Comparison of ENCODE assay signal across 33 cellular contexts in the genomic region with DNA sequence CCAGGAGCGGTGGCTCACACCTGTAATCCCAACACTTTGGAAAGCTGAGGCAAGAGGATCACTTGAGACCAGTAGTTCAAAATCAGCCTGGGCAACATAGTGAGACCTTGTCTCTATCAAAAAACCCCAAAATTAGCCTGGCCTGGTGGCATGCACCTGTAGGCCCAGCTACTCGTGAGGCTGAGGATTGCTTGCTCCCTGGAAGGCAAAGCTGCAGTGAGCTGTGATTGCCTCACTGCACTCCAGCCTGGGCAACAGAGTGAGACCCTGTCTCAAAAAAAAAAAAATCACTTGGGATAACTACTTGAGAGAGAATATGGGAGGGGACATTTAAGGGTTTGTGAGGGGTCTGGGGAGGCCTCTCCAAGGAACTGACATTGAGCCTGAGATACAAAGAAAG.
"Had no signal": no experiment of that assay in that cellular context is flagged by ENCODE, and none has a peak within 500 bp of the region (broad histone marks: within the 10 kb centered on the region; RNA-seq: fewer than 3 reads in every experiment).

No MANE protein-coding gene starts in this region.

- H3K9me3 Mint-ChIP-seq: activated CD4-positive, alpha-beta T cell treated with anti-CD3 and anti-CD28 coated beads, Interleukin-2, amount 10 ng/mL, durations not matched to agents 7 days and 5 days; activated CD8-positive, alpha-beta T cell treated with anti-CD3 and anti-CD28 coated beads for 36 hours; activated naive CD4-positive, alpha-beta T cell treated with anti-CD3 and anti-CD28 coated beads, Interleukin-2, amount 50 U/mL, for 24 hours; activated naive CD8-positive, alpha-beta T cell treated with anti-CD3 and anti-CD28 coated beads for 36 hours; activated naive CD8-positive, alpha-beta T cell treated with anti-CD3 and anti-CD28 coated beads, Interleukin-2, amount 50 U/mL, for 24 hours; activated T-cell treated with anti-CD3 and anti-CD28 coated beads, Interleukin-2, amount 50 U/mL, for 4 hours; activated T-helper 17 cell treated with anti-CD3 and anti-CD28 coated beads, Interleukin-2, amount 50 U/mL, for 72 hours; effector memory CD8-positive, alpha-beta T cell; T-helper 2 cell treated with Interferon-gamma antibody and Interleukin-4, amounts not matched to agents 5 μg/mL and 100 μg/mL, for 36 hours had no signal

- H3K27ac Mint-ChIP-seq: activated CD4-positive, alpha-beta T cell treated with anti-CD3 and anti-CD28 coated beads, Interleukin-2, amount 10 ng/mL, durations not matched to agents 7 days and 5 days; activated CD8-positive, alpha-beta T cell treated with anti-CD3 and anti-CD28 coated beads for 36 hours; activated naive CD4-positive, alpha-beta T cell treated with anti-CD3 and anti-CD28 coated beads, Interleukin-2, amount 50 U/mL, for 24 hours; activated naive CD8-positive, alpha-beta T cell treated with anti-CD3 and anti-CD28 coated beads for 36 hours; activated naive CD8-positive, alpha-beta T cell treated with anti-CD3 and anti-CD28 coated beads, Interleukin-2, amount 50 U/mL, for 24 hours; activated T-helper 17 cell treated with anti-CD3 and anti-CD28 coated beads, Interleukin-2, amount 50 U/mL, for 72 hours; effector memory CD8-positive, alpha-beta T cell; T-helper 17 cell; T-helper 2 cell treated with Interferon-gamma antibody and Interleukin-4, amounts not matched to agents 5 μg/mL and 100 μg/mL, for 36 hours had no signal

- H3K27me3 ChIP-seq: adrenal gland, body of pancreas, gastroesophageal sphincter, heart right ventricle had no signal

- H3K27me3 Mint-ChIP-seq: activated CD4-positive, alpha-beta T cell treated with anti-CD3 and anti-CD28 coated beads, Interleukin-2, amount 10 ng/mL, durations not matched to agents 7 days and 5 days had no signal

- H3K27ac ChIP-seq: adrenal gland, body of pancreas, epithelial cell of prostate, esophagus squamous epithelium, gastroesophageal sphincter, heart right ventricle had no signal

- H3K4me3 Mint-ChIP-seq: activated CD4-positive, alpha-beta T cell treated with anti-CD3 and anti-CD28 coated beads, Interleukin-2, amount 10 ng/mL, durations not matched to agents 7 days and 5 days; activated CD8-positive, alpha-beta T cell treated with anti-CD3 and anti-CD28 coated beads for 36 hours; activated naive CD4-positive, alpha-beta T cell treated with anti-CD3 and anti-CD28 coated beads, Interleukin-2, amount 50 U/mL, for 24 hours; activated naive CD8-positive, alpha-beta T cell treated with anti-CD3 and anti-CD28 coated beads for 36 hours; activated naive CD8-positive, alpha-beta T cell treated with anti-CD3 and anti-CD28 coated beads, Interleukin-2, amount 50 U/mL, for 24 hours; activated T-cell treated with anti-CD3 and anti-CD28 coated beads, Interleukin-2, amount 50 U/mL, for 4 hours; activated T-helper 17 cell treated with anti-CD3 and anti-CD28 coated beads, Interleukin-2, amount 50 U/mL, for 72 hours; effector memory CD8-positive, alpha-beta T cell; T-helper 17 cell; T-helper 2 cell treated with Interferon-gamma antibody and Interleukin-4, amounts not matched to agents 5 μg/mL and 100 μg/mL, for 36 hours had no signal

- H3K4me1 Mint-ChIP-seq: activated CD4-positive, alpha-beta T cell treated with anti-CD3 and anti-CD28 coated beads, Interleukin-2, amount 10 ng/mL, durations not matched to agents 7 days and 5 days; activated naive CD4-positive, alpha-beta T cell treated with anti-CD3 and anti-CD28 coated beads, Interleukin-2, amount 50 U/mL, for 24 hours; activated T-helper 17 cell treated with anti-CD3 and anti-CD28 coated beads, Interleukin-2, amount 50 U/mL, for 72 hours; T-helper 17 cell had no signal

- DNase-seq: activated CD4-positive, alpha-beta T cell treated with anti-CD3 and anti-CD28 coated beads for 1 hour; activated CD4-positive, alpha-beta T cell treated with anti-CD3 and anti-CD28 coated beads for 4 hours; activated CD4-positive, alpha-beta T cell treated with anti-CD3 and anti-CD28 coated beads, Interleukin-2, amount 10 ng/mL, durations not matched to agents 7 days and 5 days; activated CD4-positive, alpha-beta T cell treated with anti-CD3 and anti-CD28 coated beads, Interleukin-2, amount 50 U/mL, for 4 hours; activated CD8-positive, alpha-beta memory T cell treated with anti-CD3 and anti-CD28 coated beads for 24 hours; activated CD8-positive, alpha-beta T cell treated with anti-CD3 and anti-CD28 coated beads for 36 hours; activated effector memory CD4-positive, alpha-beta T cell treated with Interleukin-2 at 50 U/mL for 16 hours; activated gamma-delta T cell treated with Interleukin-2 at 50 U/mL for 16 hours; activated naive CD4-positive, alpha-beta T cell treated with Interleukin-2 at 50 U/mL for 16 hours; activated naive CD8-positive, alpha-beta T cell treated with anti-CD3 and anti-CD28 coated beads for 36 hours; activated naive CD8-positive, alpha-beta T cell treated with anti-CD3 and anti-CD28 coated beads, Interleukin-2, amount 50 U/mL, for 24 hours; activated T-cell treated with anti-CD3 and anti-CD28 coated beads, Interleukin-2, amount 50 U/mL, for 4 hours; adrenal gland; amygdala; aorta; body of pancreas; caudate nucleus; cortex of kidney; dermis blood vessel endothelial cell; effector CD4-positive, alpha-beta T cell; effector memory CD8-positive, alpha-beta T cell; esophagus squamous epithelium; heart right ventricle; T-helper 1 cell; T-helper 17 cell had no signal

- FAIRE-seq: colon, endometrium, endothelial cell of umbilical vein had no signal

- H3K4me3 ChIP-seq: adrenal gland, body of pancreas, esophagus squamous epithelium, gastroesophageal sphincter, heart right ventricle had no signal

- H3K36me3 ChIP-seq: adrenal gland, esophagus squamous epithelium, gastroesophageal sphincter, heart right ventricle had no signal

- ATAC-seq: activated CD8-positive, alpha-beta T cell treated with anti-CD3 and anti-CD28 coated beads for 36 hours; activated naive CD8-positive, alpha-beta T cell treated with anti-CD3 and anti-CD28 coated beads, Interleukin-2, amount 50 U/mL, for 24 hours; activated T-cell treated with anti-CD3 and anti-CD28 coated beads, Interleukin-2, amount 50 U/mL, for 4 hours; activated T-helper 17 cell treated with anti-CD3 and anti-CD28 coated beads, Interleukin-2, amount 50 U/mL, for 72 hours; body of pancreas; effector memory CD8-positive, alpha-beta T cell; gastroesophageal sphincter; heart right ventricle; T-helper 17 cell had no signal

- H3K9me3 ChIP-seq: adrenal gland, body of pancreas, esophagus squamous epithelium, gastroesophageal sphincter, heart right ventricle had no signal

- H3K4me1 ChIP-seq: adrenal gland, body of pancreas, esophagus squamous epithelium, gastroesophageal sphincter had no signal
